ENCODE assay signal across 1 cellular context in genomic region chr11:116826751-116827431, GRCh38.
TF ChIP-seq lines count a peak whose summit lies in the region.

No MANE protein-coding gene starts in this region.

TF ChIP-seq in HepG2, 621 proteins besides CTCF, POLR2A, EP300 and RAD21 (continued from another document and continues in another):
- TF ChIP-seq ZBTB10 (CRISPR knock-in tag; IDR thresholded peaks at IDR 0.05; ENCODE audit: borderline replicate concordance) (peak; percentile 74; the same call in 1 of the 2 replicates), ZNF276 (CRISPR knock-in tag; IDR thresholded peaks at IDR 0.05; ENCODE audit: low read depth) (peak; percentile 3; the same call in 1 of the 2 replicates), ATF2 (CRISPR knock-in tag; IDR thresholded peaks at IDR 0.05) (peak; percentile 72; the same call in 1 of the 2 replicates), STAG1 (CRISPR knock-in tag; IDR thresholded peaks at IDR 0.05) (peak; percentile 36), SKIL (CRISPR knock-in tag; IDR thresholded peaks at IDR 0.05; ENCODE audit: borderline replicate concordance) (peak; percentile 97), YY1 (IDR thresholded peaks at IDR 0.05; ENCODE audit: insufficient read depth, insufficient replicate concordance, low read depth, low read length) (peak; percentile 17), IKZF4 (CRISPR knock-in tag; IDR thresholded peaks at IDR 0.05; ENCODE audit: borderline replicate concordance, low read depth, not compliant biosample characterization) (peak; percentile 73), HNRNPL (IDR thresholded peaks at IDR 0.05; ENCODE audit: low read depth, low read length) (no peak), ZNF414 (CRISPR knock-in tag; IDR thresholded peaks at IDR 0.05) (peak; percentile 58; the same call in 1 of the 2 replicates), ZFP36L2 (CRISPR knock-in tag; IDR thresholded peaks at IDR 0.05) (no peak), ZFAT (CRISPR knock-in tag; conservative IDR thresholded peaks at IDR 0.05) (no peak), ARID3A (IDR thresholded peaks at IDR 0.05; ENCODE audit: low read depth, low read length) (peak; percentile 86), HNRNPUL1 (IDR thresholded peaks at IDR 0.05; ENCODE audit: low read depth, low read length) (no peak), ZNF784 (CRISPR knock-in tag; IDR thresholded peaks at IDR 0.05; ENCODE audit: borderline replicate concordance) (peak; percentile 43; the same call in 1 of the 2 replicates), JARID2 (CRISPR knock-in tag; IDR thresholded peaks at IDR 0.05; ENCODE audit: insufficient replicate concordance) (no peak), ZNF253 (CRISPR knock-in tag; IDR thresholded peaks at IDR 0.05; ENCODE audit: borderline replicate concordance) (peak; percentile 43; the same call in 1 of the 2 replicates), MEIS1 (CRISPR knock-in tag; IDR thresholded peaks at IDR 0.05; ENCODE audit: borderline replicate concordance) (peak; percentile 96), NR2C2 (CRISPR knock-in tag; IDR thresholded peaks at IDR 0.05; ENCODE audit: borderline replicate concordance) (peak; percentile 89), ZMYM2 (CRISPR knock-in tag; IDR thresholded peaks at IDR 0.05) (peak; percentile 91), TERF1 (CRISPR knock-in tag; IDR thresholded peaks at IDR 0.05) (no peak), ZBTB34 (CRISPR knock-in tag; IDR thresholded peaks at IDR 0.05) (peak; percentile 77; the same call in 1 of the 2 replicates), TFE3 (CRISPR knock-in tag; IDR thresholded peaks at IDR 0.05) (peak; percentile 83), TBX2 (CRISPR knock-in tag; IDR thresholded peaks at IDR 0.05; ENCODE audit: borderline replicate concordance) (peak; percentile 83; the same call in 1 of the 2 replicates), ZNF235 (CRISPR knock-in tag; IDR thresholded peaks at IDR 0.05; ENCODE audit: borderline replicate concordance) (0 out of 2 replicates have a peak, but pooled peaks have one; percentile 70), NR0B2 (CRISPR knock-in tag; IDR thresholded peaks at IDR 0.05) (no peak), AGO2 (optimal IDR thresholded peaks at IDR 0.05; ENCODE audit: low read depth, low read length) (no peak), SP4 (CRISPR knock-in tag; IDR thresholded peaks at IDR 0.05) (peak; percentile 56; the same call in 1 of the 2 replicates), TOPORS (CRISPR knock-in tag; IDR thresholded peaks at IDR 0.05) (peak; percentile 65; the same call in 1 of the 2 replicates), ZMYM3 (CRISPR knock-in tag; IDR thresholded peaks at IDR 0.05) (peak; percentile 100), ZSCAN21 (CRISPR knock-in tag; IDR thresholded peaks at IDR 0.05; ENCODE audit: borderline replicate concordance) (peak; percentile 93; the same call in 1 of the 2 replicates), ZMAT3 (CRISPR knock-in tag; conservative IDR thresholded peaks at IDR 0.05) (peak; percentile 84), ZZZ3 (CRISPR knock-in tag; IDR thresholded peaks at IDR 0.05; ENCODE audit: borderline replicate concordance) (0 out of 2 replicates have a peak, but pooled peaks have one; percentile 69), CSRNP1 (CRISPR knock-in tag; IDR thresholded peaks at IDR 0.05) (peak; percentile 10; the same call in 1 of the 2 replicates), ZNF350 (CRISPR knock-in tag; IDR thresholded peaks at IDR 0.05; ENCODE audit: borderline replicate concordance, low read depth) (peak; percentile 90), KDM5B (CRISPR knock-in tag; IDR thresholded peaks at IDR 0.05; ENCODE audit: borderline replicate concordance) (peak; percentile 88), ZNF83 (CRISPR knock-in tag; IDR thresholded peaks at IDR 0.05; ENCODE audit: borderline replicate concordance) (peak; percentile 21; the same call in 1 of the 2 replicates), ETV5 (CRISPR knock-in tag; IDR thresholded peaks at IDR 0.05; ENCODE audit: borderline replicate concordance) (peak; percentile 91; the same call in 1 of the 2 replicates), ZNF629 (CRISPR knock-in tag; conservative IDR thresholded peaks at IDR 0.05) (peak; percentile 26; the same call in 1 of the 2 replicates), TARDBP (CRISPR knock-in tag; IDR thresholded peaks at IDR 0.05) (peak; percentile 93), KDM3A (CRISPR knock-in tag; IDR thresholded peaks at IDR 0.05; ENCODE audit: low read depth) (peak; percentile 23; the same call in 1 of the 2 replicates), ZSCAN12 (CRISPR knock-in tag; IDR thresholded peaks at IDR 0.05) (0 out of 2 replicates have a peak, but pooled peaks have one; percentile 19)
